In genomic region chr22:27489265-27489675, GRCh38 we compare ENCODE assay signal across 14 cellular contexts.
DNase-seq lines count a peak whose midpoint lies in the region; ATAC-seq and TF ChIP-seq lines count a peak whose summit lies in the region.
"Had no signal": no experiment of that assay in that cellular context is flagged by ENCODE, and none has a peak within 500 bp of the region (broad histone marks: within the 10 kb centered on the region; RNA-seq: fewer than 3 reads in every experiment).

No MANE protein-coding gene starts in this region.

- peak; percentile 97 for ATAC-seq in left colon

- H3K9me3 ChIP-seq in stomach = peaks cover 0 to 13% (median 8%) of the 10 kb centered on the region in 4 donors
- H3K9me3 ChIP-seq: thoracic aorta had no signal

- peak; percentile 61 for DNase-seq in LHCN-M2 (ENCODE audit: low read depth)
- peak; percentile 51 to 86 for DNase-seq in cardiac fibroblast (ENCODE audit: low read depth in 2 of 2)
- DNase-seq in left colon = peak; percentile 82 to 87
- peak; percentile 71 for DNase-seq in stomach
- DNase-seq in activated naive CD4-positive, alpha-beta T cell treated with Interleukin-2 at 50 U/mL for 16 hours = no peak
- no peak for DNase-seq in KG1 (lab: John Stamatoyannopoulos, UW)
- no peak for DNase-seq in activated CD4-positive, alpha-beta T cell treated with anti-CD3 and anti-CD28 coated beads, Interleukin-2, amount 50 U/mL, for 1 hour
- DNase-seq in NCI-H2227 treated with DMSO at 0.1 percent for 48 hours (lab: John Stamatoyannopoulos, UW) = no peak
- DNase-seq: CD4-positive, alpha-beta T cell; hippocampal formation; NCI-H1048; NCI-H345; OCI-M1 had no signal

- no peak for TF ChIP-seq EP300 in stomach (IDR thresholded peaks at IDR 0.05)

- intact Hi-C loops in left colon (cut with DNase I, micrococcal nuclease) (no loop called here), stomach (cut with DNase I; ENCODE audit: low total_unique reads) (no loop called here)

- H3K36me3 ChIP-seq in stomach = no peaks in the 10 kb centered on the region
- H3K36me3 ChIP-seq: thoracic aorta had no signal

- no peak for TF ChIP-seq POLR2A in stomach (IDR thresholded peaks at IDR 0.05)

- no peaks in the 10 kb centered on the region for H3K27me3 ChIP-seq in stomach

- H3K27ac ChIP-seq in stomach = peak overlapping the region in 4 of 5 donors; percentile 55 to 73 (median 68)
- H3K27ac ChIP-seq: thoracic aorta had no signal

- no peak overlapping the region for H3K4me3 ChIP-seq in cardiac fibroblast (replicated peaks in 1 of 2; ENCODE audit: low read depth in 2 of 2, low read length in 2 of 2)
- H3K4me3 ChIP-seq in stomach = no peak overlapping the region

- TF ChIP-seq CTCF in cardiac fibroblast (IDR thresholded peaks at IDR 0.05; ENCODE audit: low read depth, low read length) (no peak), stomach (IDR thresholded peaks at IDR 0.05) (no peak)

- WGBS in stomach, 5 donors = 19 to 26% (median 23%) methylated on average over 4 of the region's 4 CpGs

- H3K4me1 ChIP-seq in stomach = peaks cover 14 to 26% (median 20%) of the 10 kb centered on the region in 4 donors

Comparison
In these comparisons a context has a peak if more than half of its experiments do, and no peak if none do; other contexts are left out.
1. DNase-seq: peak in LHCN-M2 (single experiment), cardiac fibroblast (2 of 2), left colon (2 of 2) and stomach (single experiment); none in activated naive CD4-positive, alpha-beta T cell treated with Interleukin-2 at 50 U/mL for 16 hours (single experiment), KG1 (single experiment), activated CD4-positive, alpha-beta T cell treated with anti-CD3 and anti-CD28 coated beads, Interleukin-2, amount 50 U/mL, for 1 hour (single experiment) and NCI-H2227 treated with DMSO at 0.1 percent for 48 hours (single experiment).